Comparison of ENCODE assay signal across 1 cellular context in the genomic region with DNA sequence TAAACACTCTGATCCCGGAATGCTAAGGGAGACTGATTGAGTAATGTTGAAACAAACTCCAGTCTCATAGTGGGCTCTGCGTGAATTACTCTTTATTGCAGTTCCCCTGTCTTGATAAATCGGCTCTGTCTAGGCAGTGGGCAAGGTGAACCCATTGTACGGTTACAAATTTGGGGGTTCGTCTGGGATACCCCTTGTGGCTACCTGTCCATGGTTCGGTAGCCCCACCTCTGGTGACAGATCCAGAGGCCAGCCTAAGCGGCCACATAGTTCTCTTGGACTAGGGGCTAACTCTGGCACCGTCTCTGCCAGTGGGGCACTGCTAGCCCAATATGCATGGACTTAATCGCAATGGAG.
TF ChIP-seq lines count a peak whose summit lies in the region.

No MANE protein-coding gene starts in this region.

TF ChIP-seq in IMR-90, 13 proteins besides CTCF, POLR2A, EP300 and RAD21:
- TF ChIP-seq, protein P1, sequence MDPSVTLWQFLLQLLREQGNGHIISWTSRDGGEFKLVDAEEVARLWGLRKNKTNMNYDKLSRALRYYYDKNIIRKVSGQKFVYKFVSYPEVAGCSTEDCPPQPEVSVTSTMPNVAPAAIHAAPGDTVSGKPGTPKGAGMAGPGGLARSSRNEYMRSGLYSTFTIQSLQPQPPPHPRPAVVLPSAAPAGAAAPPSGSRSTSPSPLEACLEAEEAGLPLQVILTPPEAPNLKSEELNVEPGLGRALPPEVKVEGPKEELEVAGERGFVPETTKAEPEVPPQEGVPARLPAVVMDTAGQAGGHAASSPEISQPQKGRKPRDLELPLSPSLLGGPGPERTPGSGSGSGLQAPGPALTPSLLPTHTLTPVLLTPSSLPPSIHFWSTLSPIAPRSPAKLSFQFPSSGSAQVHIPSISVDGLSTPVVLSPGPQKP (IDR thresholded peaks at IDR 0.05; ENCODE audit: borderline replicate concordance, low read depth, low read length), result no peak
- TF ChIP-seq MAFK (IDR thresholded peaks at IDR 0.05; ENCODE audit: low read depth, low read length) (no peak), RCOR1 (IDR thresholded peaks at IDR 0.05; ENCODE audit: insufficient replicate concordance, low read length) (no peak), RFX5 (IDR thresholded peaks at IDR 0.05; ENCODE audit: low read depth, low read length) (no peak)
